Comparison of ENCODE assay signal across 1 cellular context in genomic region chr17:37488009-37488604, GRCh38.
TF ChIP-seq lines count a peak whose summit lies in the region.

No MANE protein-coding gene starts in this region.

TF ChIP-seq in HepG2, 621 proteins besides CTCF, POLR2A, EP300 and RAD21 (continued from another document and continues in another):
- TF ChIP-seq HINFP (CRISPR knock-in tag; IDR thresholded peaks at IDR 0.05; ENCODE audit: low read depth) (no peak), ZNF784 (CRISPR knock-in tag; IDR thresholded peaks at IDR 0.05; ENCODE audit: borderline replicate concordance) (no peak), MTA1 (CRISPR knock-in tag; IDR thresholded peaks at IDR 0.05; ENCODE audit: borderline replicate concordance) (no peak), ZNF33A (CRISPR knock-in tag; IDR thresholded peaks at IDR 0.05; ENCODE audit: borderline replicate concordance) (no peak), ZNF513 (CRISPR knock-in tag; conservative IDR thresholded peaks at IDR 0.05) (no peak), ZBTB43 (CRISPR knock-in tag; conservative IDR thresholded peaks at IDR 0.05) (no peak), HNRNPK (IDR thresholded peaks at IDR 0.05; ENCODE audit: low read depth, low read length, poor library complexity, severe bottlenecking) (no peak), MAFG (CRISPR knock-in tag; IDR thresholded peaks at IDR 0.05) (peak; percentile 87), DMAP1 (CRISPR knock-in tag; IDR thresholded peaks at IDR 0.05) (no peak), RERE (CRISPR knock-in tag; IDR thresholded peaks at IDR 0.05; ENCODE audit: low read depth) (peak; percentile 33; the same call in 1 of the 2 replicates), ZNF639 (CRISPR knock-in tag; conservative IDR thresholded peaks at IDR 0.05) (no peak), ZBTB2 (CRISPR knock-in tag; IDR thresholded peaks at IDR 0.05; ENCODE audit: low read depth) (no peak), ZNF792 (CRISPR knock-in tag; IDR thresholded peaks at IDR 0.05) (no peak), GPN1 (CRISPR knock-in tag; IDR thresholded peaks at IDR 0.05; ENCODE audit: borderline replicate concordance) (no peak), JUN (CRISPR knock-in tag; IDR thresholded peaks at IDR 0.05) (peak; percentile 83; the same call in 1 of the 2 replicates), PTBP1 (IDR thresholded peaks at IDR 0.05; ENCODE audit: low read depth, low read length, poor library complexity, severe bottlenecking) (no peak), GFI1 (CRISPR knock-in tag; IDR thresholded peaks at IDR 0.05; ENCODE audit: borderline replicate concordance) (no peak), MATR3 (CRISPR knock-in tag; IDR thresholded peaks at IDR 0.05) (no peak), ZNF501 (CRISPR knock-in tag; IDR thresholded peaks at IDR 0.05) (no peak), TRAFD1 (CRISPR knock-in tag; IDR thresholded peaks at IDR 0.05; ENCODE audit: borderline replicate concordance) (no peak), MAFF (IDR thresholded peaks at IDR 0.05; ENCODE audit: low read depth, low read length) (peak; percentile 94), ZBTB38 (CRISPR knock-in tag; IDR thresholded peaks at IDR 0.05) (no peak), ZNF652 (CRISPR knock-in tag; IDR thresholded peaks at IDR 0.05; ENCODE audit: borderline replicate concordance, low read depth) (no peak), SPEN (CRISPR knock-in tag; IDR thresholded peaks at IDR 0.05; ENCODE audit: low read depth) (peak; percentile 63; the same call in 1 of the 2 replicates), KDM5A (IDR thresholded peaks at IDR 0.05; ENCODE audit: borderline replicate concordance, low read length) (no peak), SNAI1 (CRISPR knock-in tag; IDR thresholded peaks at IDR 0.05; ENCODE audit: borderline replicate concordance) (no peak), ZSCAN20 (CRISPR knock-in tag; IDR thresholded peaks at IDR 0.05; ENCODE audit: borderline replicate concordance) (no peak), ZNF432 (CRISPR knock-in tag; IDR thresholded peaks at IDR 0.05; ENCODE audit: borderline replicate concordance) (no peak), SNAPC2 (CRISPR knock-in tag; IDR thresholded peaks at IDR 0.05) (no peak), ZNF691 (CRISPR knock-in tag; IDR thresholded peaks at IDR 0.05; ENCODE audit: borderline replicate concordance, low read depth) (0 out of 2 replicates have a peak, but pooled peaks have one; percentile 25), ATF1 (CRISPR knock-in tag; IDR thresholded peaks at IDR 0.05) (peak; percentile 85), MIER3 (CRISPR knock-in tag; IDR thresholded peaks at IDR 0.05; ENCODE audit: borderline replicate concordance) (peak; percentile 21; the same call in 1 of the 2 replicates), ZNF619 (CRISPR knock-in tag; IDR thresholded peaks at IDR 0.05) (no peak), ZMYM3 (CRISPR knock-in tag; IDR thresholded peaks at IDR 0.05) (no peak), ZNF317 (CRISPR knock-in tag; IDR thresholded peaks at IDR 0.05) (no peak), ZNF629 (CRISPR knock-in tag; conservative IDR thresholded peaks at IDR 0.05) (no peak), ELK4 (CRISPR knock-in tag; IDR thresholded peaks at IDR 0.05; ENCODE audit: borderline replicate concordance) (no peak), AHR (CRISPR knock-in tag; IDR thresholded peaks at IDR 0.05) (no peak), ELF1 (CRISPR knock-in tag; IDR thresholded peaks at IDR 0.05) (no peak), NKX3-1 (CRISPR knock-in tag; IDR thresholded peaks at IDR 0.05) (no peak), SAFB2 (CRISPR knock-in tag; IDR thresholded peaks at IDR 0.05; ENCODE audit: borderline replicate concordance, low read depth) (no peak), MED1 (CRISPR knock-in tag; IDR thresholded peaks at IDR 0.05) (peak; percentile 80; the same call in 1 of the 2 replicates), ZBTB46 (CRISPR knock-in tag; IDR thresholded peaks at IDR 0.05; ENCODE audit: borderline replicate concordance) (no peak), RAD51 (IDR thresholded peaks at IDR 0.05; ENCODE audit: borderline replicate concordance) (no peak), ZNF75D (CRISPR knock-in tag; IDR thresholded peaks at IDR 0.05; ENCODE audit: borderline replicate concordance) (no peak), SYNCRIP (IDR thresholded peaks at IDR 0.05; ENCODE audit: insufficient read depth, low read depth, low read length) (no peak), SKI (IDR thresholded peaks at IDR 0.05; ENCODE audit: partially characterized antibody) (no peak)
